In genomic region chr22:21951931-21952465, GRCh38 we compare ENCODE assay signal across 8 cellular contexts. TPM values are rescaled to one million over a fixed set of nuclear protein-coding genes. Genes with fewer than 3 reads are reported as not detected.
DNase-seq lines count a peak whose midpoint lies in the region; ATAC-seq and TF ChIP-seq lines count a peak whose summit lies in the region.

No MANE protein-coding gene starts in this region.

- H3K36me3 Mint-ChIP-seq in IgD-negative memory B cell, result no peaks in the 10 kb centered on the region

- peak overlapping the region; percentile 59 to 93 (median 87) for H3K4me3 Mint-ChIP-seq in IgD-negative memory B cell

- H3K4me1 ChIP-seq in foreskin keratinocyte, result peaks cover 5% of the 10 kb centered on the region
- peaks cover 45 to 56% of the 10 kb centered on the region in 2 experiments for H3K4me1 ChIP-seq in neutrophil (ENCODE audit: control insufficient read depth in 1 of 2, insufficient read depth in 1 of 2, low read depth in 1 of 2, low read length in 1 of 2)

- H3K27me3 ChIP-seq in foreskin keratinocyte, result no peaks in the 10 kb centered on the region
- no peaks in the 10 kb centered on the region for H3K27me3 ChIP-seq in neutrophil

- peak; percentile 38 for DNase-seq in Daoy (ENCODE audit: low read depth)
- peak; percentile 73 for DNase-seq in activated CD8-positive, alpha-beta memory T cell treated with anti-CD3 and anti-CD28 coated beads, Interleukin-2, amount 50 U/mL, for 48 hours
- peak in 1 of 2 donors; percentile 16 for DNase-seq in foreskin keratinocyte
- no peak for DNase-seq in NCI-H187 (lab: John Stamatoyannopoulos, UW)

- TF ChIP-seq CTCF in foreskin keratinocyte (conservative IDR thresholded peaks at IDR 0.05), result no peak
- no peak for TF ChIP-seq CTCF in neutrophil (IDR thresholded peaks at IDR 0.05)

- ATAC-seq in foreskin keratinocyte, result peak; percentile 24
- no peak for ATAC-seq in HG02852 (IDR thresholded peaks at IDR 0.05; ENCODE audit: unreplicated experiment)
- ATAC-seq in HG03159 (IDR thresholded peaks at IDR 0.05; ENCODE audit: unreplicated experiment), result no peak

- H3K4me3 ChIP-seq in neutrophil (ENCODE audit: low read depth in 1 of 2, low read length in 1 of 2), result peak overlapping the region; percentile 87 to 93

- no peaks in the 10 kb centered on the region for H3K9me3 ChIP-seq in neutrophil

- H3K9me3 Mint-ChIP-seq in IgD-negative memory B cell, result no peaks in the 10 kb centered on the region

- no peaks in the 10 kb centered on the region for H3K27me3 Mint-ChIP-seq in IgD-negative memory B cell

- H3K27ac ChIP-seq in foreskin keratinocyte, result no peak overlapping the region
- peak overlapping the region; percentile 94 for H3K27ac ChIP-seq in neutrophil

- peaks cover 10 to 14% (median 10%) of the 10 kb centered on the region in 3 donors for H3K4me1 Mint-ChIP-seq in IgD-negative memory B cell

- no peaks in the 10 kb centered on the region for H3K36me3 ChIP-seq in neutrophil

- peak overlapping the region in 1 of 3 donors; percentile 60 for H3K27ac Mint-ChIP-seq in IgD-negative memory B cell

RNA-seq across cellular contexts. Expression of gene PPM1F, which starts 0.7 kb away (rescaled TPM):
- total RNA-seq in Daoy (2014; rRNA removed; shearing (Covaris generic)), result 22.9 and 29.6 TPM in 2 replicates
- 9.6 TPM for polyA plus RNA-seq in IgD-negative memory B cell
- 33.0 and 33.9 TPM in 2 replicates for total RNA-seq in foreskin keratinocyte
- 20.7 and 21.8 TPM in 2 replicates for polyA plus RNA-seq in foreskin keratinocyte

RNA-seq across cellular contexts. Expression of gene TOP3B, which starts 30.6 kb away (rescaled TPM):
- 20.6 and 36.9 TPM in 2 replicates for total RNA-seq in Daoy (2014; rRNA removed; shearing (Covaris generic))
- polyA plus RNA-seq in IgD-negative memory B cell (22.7 TPM), foreskin keratinocyte (13.9 and 14.6 TPM in 2 replicates)
- total RNA-seq in foreskin keratinocyte, result 25.3 and 25.9 TPM in 2 replicates

Comparison
In these comparisons a context has a peak if more than half of its experiments do, and no peak if none do; other contexts are left out.
1. DNase-seq: peak in Daoy (single experiment) and activated CD8-positive, alpha-beta memory T cell treated with anti-CD3 and anti-CD28 coated beads, Interleukin-2, amount 50 U/mL, for 48 hours (single experiment); none in NCI-H187 (0 of 2).